In the genomic region with DNA sequence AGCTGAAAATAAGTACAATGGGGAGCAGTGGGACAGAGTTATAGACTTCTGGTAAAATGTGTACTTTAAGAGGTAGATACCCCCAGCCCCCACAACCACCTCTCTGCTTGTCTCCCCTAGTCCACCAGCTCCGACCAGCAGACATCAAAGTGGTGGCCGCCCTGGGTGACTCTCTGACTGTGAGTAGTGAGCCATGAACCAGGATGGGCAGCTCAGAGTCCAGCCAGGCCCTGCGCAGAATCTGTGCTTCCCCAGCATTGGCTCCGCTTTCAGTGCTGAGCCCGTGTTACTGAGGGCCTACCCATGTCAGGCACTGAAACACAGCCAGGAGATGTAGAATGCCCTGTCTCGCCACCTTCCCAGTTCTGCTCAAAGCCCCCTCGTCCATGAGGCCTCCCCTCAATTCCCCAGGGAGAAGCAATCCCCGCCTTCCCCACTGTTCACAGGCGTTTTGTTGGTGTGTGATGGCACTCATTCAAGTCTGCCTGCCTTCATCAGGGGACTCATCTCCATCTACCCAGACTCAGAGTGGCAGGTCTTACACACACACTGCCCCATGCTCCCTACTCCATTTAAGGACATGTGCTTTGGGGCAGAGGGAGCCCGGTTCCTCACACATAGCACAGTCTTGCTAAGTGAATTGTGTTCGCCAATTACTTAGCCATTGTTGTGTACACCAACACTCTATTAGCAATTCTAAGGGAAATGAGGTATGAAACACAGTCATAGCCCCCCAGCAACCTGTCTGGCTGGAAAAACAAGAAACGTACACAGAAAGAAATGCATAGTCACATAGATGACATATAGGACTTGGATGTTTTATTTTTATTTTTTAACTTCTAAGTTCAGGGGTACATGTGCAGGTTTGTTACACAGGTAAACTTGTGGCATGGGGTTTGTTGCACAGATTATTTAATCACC, we compare ENCODE assay signal across 14 cellular contexts.
A peak's percentile ranks its signal among the peaks of the same experiment; 100 is the strongest.
DNase-seq lines count a peak whose midpoint lies in the region; ATAC-seq and TF ChIP-seq lines count a peak whose summit lies in the region.
"Had no signal": no experiment of that assay in that cellular context is flagged by ENCODE, and none has a peak within 500 bp of the region (broad histone marks: within the 10 kb centered on the region; RNA-seq: fewer than 3 reads in every experiment).

No MANE protein-coding gene starts in this region.

- no peaks in the 10 kb centered on the region for H3K27me3 Mint-ChIP-seq in activated naive CD8-positive, alpha-beta T cell
- H3K27me3 Mint-ChIP-seq in type B pancreatic cell: no peaks in the 10 kb centered on the region
- no peaks in the 10 kb centered on the region for H3K27me3 Mint-ChIP-seq in HFFc6 (ENCODE audit: insufficient read depth)

- peaks cover 62% of the 10 kb centered on the region for H3K4me1 Mint-ChIP-seq in activated naive CD8-positive, alpha-beta T cell (ENCODE audit: low read depth)
- H3K4me1 Mint-ChIP-seq in type B pancreatic cell (ENCODE audit: unreplicated experiment) (peaks cover 29% of the 10 kb centered on the region), HFFc6 (ENCODE audit: low read depth) (peaks cover 25% of the 10 kb centered on the region)

- peak overlapping the region; percentile 4 for H3K4me3 Mint-ChIP-seq in activated naive CD8-positive, alpha-beta T cell
- peak overlapping the region; percentile 49 for H3K4me3 Mint-ChIP-seq in type B pancreatic cell
- no peak overlapping the region for H3K4me3 Mint-ChIP-seq in HFFc6

- no peaks in the 10 kb centered on the region for H3K9me3 Mint-ChIP-seq in activated naive CD8-positive, alpha-beta T cell (ENCODE audit: low read depth)
- no peaks in the 10 kb centered on the region for H3K9me3 Mint-ChIP-seq in type B pancreatic cell
- H3K9me3 Mint-ChIP-seq in HFFc6: no peaks in the 10 kb centered on the region

- no peaks in the 10 kb centered on the region for H3K36me3 Mint-ChIP-seq in activated naive CD8-positive, alpha-beta T cell
- H3K36me3 Mint-ChIP-seq in type B pancreatic cell (no peaks in the 10 kb centered on the region), HFFc6 (ENCODE audit: low read depth) (no peaks in the 10 kb centered on the region)

- peak overlapping the region; percentile 96 for H3K27ac Mint-ChIP-seq in activated naive CD8-positive, alpha-beta T cell
- H3K27ac Mint-ChIP-seq in type B pancreatic cell: peak overlapping the region; percentile 97
- H3K27ac Mint-ChIP-seq in HFFc6: no peak overlapping the region

- DNase-seq in cardiac septum (ENCODE audit: low spot score) (peak; percentile 33), Right ventricle myocardium superior (no peak), kidney tubule cell (ENCODE audit: low spot score) (peak; percentile 37), type B pancreatic cell (ENCODE audit: extremely low spot score, unreplicated experiment) (no peak), NCI-H774 (lab: John Stamatoyannopoulos, UW) (no peak), HFFc6 (no peak)
- DNase-seq: amygdala, DND-41, midbrain, NCI-H2171 treated with DMSO at 0.1 percent for 48 hours, thyroid gland, WERI-Rb-1 had no signal

- intact Hi-C loops in cardiac septum (cut with DNase I): no loop called here
- intact Hi-C loops in Right ventricle myocardium superior (cut with DNase I): no loop called here

- ATAC-seq in Right ventricle myocardium superior (ENCODE audit: poor library complexity): no peak
- no peak for ATAC-seq in GM21576 (IDR thresholded peaks at IDR 0.05; ENCODE audit: unreplicated experiment)

- TF ChIP-seq CTCF in type B pancreatic cell (conservative IDR thresholded peaks at IDR 0.05) (no peak), HFFc6 (IDR thresholded peaks at IDR 0.05) (no peak)

Comparison
In these comparisons a context has a peak if more than half of its experiments do, and no peak if none do; other contexts are left out.
1. DNase-seq: peak in cardiac septum (single experiment) and kidney tubule cell (single experiment); none in Right ventricle myocardium superior (single experiment), type B pancreatic cell (single experiment), NCI-H774 (single experiment) and HFFc6 (single experiment).